In the genomic region with DNA sequence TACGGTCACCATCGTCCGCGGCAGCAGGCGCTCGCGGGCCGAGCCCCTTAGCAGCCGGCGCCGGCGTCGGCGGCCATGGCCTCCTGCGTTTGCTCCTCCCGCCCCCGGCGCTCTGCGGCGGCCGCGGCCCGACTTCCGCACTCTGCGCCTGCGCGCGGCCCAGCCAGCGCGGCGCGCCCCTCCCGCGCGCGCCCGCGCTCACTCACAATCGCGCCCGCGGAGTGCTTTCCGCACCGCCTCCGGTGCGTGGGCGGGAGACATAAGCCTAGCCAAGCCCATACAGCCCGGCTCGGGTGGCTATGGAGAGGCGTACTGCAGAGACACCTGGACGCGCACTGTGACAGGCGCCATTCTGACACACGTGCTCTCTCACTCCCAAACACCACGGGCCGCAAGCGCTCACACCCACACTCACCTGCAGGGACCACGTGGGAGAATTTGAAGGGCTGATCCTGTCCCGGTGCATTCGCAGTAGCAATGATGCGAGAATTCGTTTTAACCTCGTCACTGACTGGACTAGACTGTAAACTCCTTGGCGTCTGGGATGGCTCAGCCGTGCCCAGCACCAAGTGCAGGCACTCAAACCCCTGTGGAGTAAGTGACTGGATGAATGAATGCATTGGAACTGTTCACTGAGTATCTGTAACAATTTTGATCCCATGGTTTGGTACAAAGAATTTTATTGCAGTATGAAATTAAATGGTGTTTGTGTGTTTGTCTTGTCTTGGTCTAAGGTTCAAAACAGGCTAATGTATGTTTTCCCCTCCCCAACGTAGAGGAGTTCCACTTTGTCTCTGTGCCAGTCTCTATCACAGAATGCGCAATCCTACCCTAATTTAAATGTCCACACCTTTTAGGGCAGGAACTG, we compare ENCODE assay signal across 8 cellular contexts. TPM values are rescaled to one million over a fixed set of nuclear protein-coding genes. Genes with fewer than 3 reads are reported as not detected.
DNase-seq lines count a peak whose midpoint lies in the region; ATAC-seq, FAIRE-seq and TF ChIP-seq lines count a peak whose summit lies in the region.

A gene with protein sequence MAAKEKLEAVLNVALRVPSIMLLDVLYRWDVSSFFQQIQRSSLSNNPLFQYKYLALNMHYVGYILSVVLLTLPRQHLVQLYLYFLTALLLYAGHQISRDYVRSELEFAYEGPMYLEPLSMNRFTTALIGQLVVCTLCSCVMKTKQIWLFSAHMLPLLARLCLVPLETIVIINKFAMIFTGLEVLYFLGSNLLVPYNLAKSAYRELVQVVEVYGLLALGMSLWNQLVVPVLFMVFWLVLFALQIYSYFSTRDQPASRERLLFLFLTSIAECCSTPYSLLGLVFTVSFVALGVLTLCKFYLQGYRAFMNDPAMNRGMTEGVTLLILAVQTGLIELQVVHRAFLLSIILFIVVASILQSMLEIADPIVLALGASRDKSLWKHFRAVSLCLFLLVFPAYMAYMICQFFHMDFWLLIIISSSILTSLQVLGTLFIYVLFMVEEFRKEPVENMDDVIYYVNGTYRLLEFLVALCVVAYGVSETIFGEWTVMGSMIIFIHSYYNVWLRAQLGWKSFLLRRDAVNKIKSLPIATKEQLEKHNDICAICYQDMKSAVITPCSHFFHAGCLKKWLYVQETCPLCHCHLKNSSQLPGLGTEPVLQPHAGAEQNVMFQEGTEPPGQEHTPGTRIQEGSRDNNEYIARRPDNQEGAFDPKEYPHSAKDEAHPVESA (minus strand): TSS at position 116 of the 868 bp plus-strand sequence. CDS start 5,936 bp downstream, outside the sequence.

- peaks cover 23 to 38% of the 10 kb centered on the region in 2 donors for H3K4me1 ChIP-seq in adrenal gland (replicated peaks in 1 of 2)
- peaks cover 53% of the 10 kb centered on the region for H3K4me1 ChIP-seq in left ventricle myocardium inferior
- peaks cover 17% of the 10 kb centered on the region for H3K4me1 ChIP-seq in psoas muscle

- DNase-seq in NCI-H1105 (lab: John Stamatoyannopoulos, UW) = peak; percentile 40
- peak; percentile 87 to 93 (median 90) for DNase-seq in T-helper 1 cell
- peak; percentile 83 to 95 (median 86) for DNase-seq in adrenal gland
- DNase-seq in left ventricle myocardium inferior = peak; percentile 88
- peak; percentile 90 for DNase-seq in psoas muscle
- DNase-seq in urothelium cell line (ENCODE audit: low spot score) = peak; percentile 92

- H3K27ac ChIP-seq in adrenal gland (peak within 1 kb of the TSS; percentile 84 to 98 (median 92)), left ventricle myocardium inferior (replicated peaks) (peak within 1 kb of the TSS; percentile 97), psoas muscle (peak within 1 kb of the TSS; percentile 82)

- 3 to 20% (median 10%) methylated on average over 10 to 67 of the region's 67 CpGs for WGBS in adrenal gland, 4 donors
- WGBS in psoas muscle, 3 donors = 3 to 5% (median 5%) methylated on average over 39 to 67 of the region's 67 CpGs

- H3K9me3 ChIP-seq in adrenal gland (replicated peaks in 1 of 3) (no peaks in the 10 kb centered on the region), left ventricle myocardium inferior (replicated peaks) (no peaks in the 10 kb centered on the region), psoas muscle (no peaks in the 10 kb centered on the region)

- intact Hi-C loops in adrenal gland (cut with DNase I) (loop anchor here in 1 of 2 donors (5.0 to 10.0 kb wide), 3 partner anchors 37 to 55 kb away; a partner anchor contains a TSS), left ventricle myocardium inferior (cut with micrococcal nuclease) (loop anchor here (10.0 kb wide), 1 partner anchor 55 kb away; a partner anchor contains a TSS), psoas muscle (cut with DNase I) (loop anchor here (2.0 to 5.0 kb wide), 4 partner anchors 37 to 53 kb away; a partner anchor contains a TSS)

- H3K27me3 ChIP-seq in adrenal gland = no peaks in the 10 kb centered on the region
- H3K27me3 ChIP-seq in left ventricle myocardium inferior (ENCODE audit: low read depth) = no peaks in the 10 kb centered on the region
- H3K27me3 ChIP-seq in psoas muscle (ENCODE audit: insufficient read depth in 3 of 3, low read length in 2 of 3) = no peaks in the 10 kb centered on the region

- H3K4me3 ChIP-seq in GM12875 (ENCODE audit: low read depth, low read length) (peak within 1 kb of the TSS; percentile 68), adrenal gland (peak within 1 kb of the TSS; percentile 19 to 93 (median 84)), left ventricle myocardium inferior (peak within 1 kb of the TSS; percentile 93), psoas muscle (peak within 1 kb of the TSS; percentile 86)

- peak; percentile 84 for ATAC-seq in HG02642 (IDR thresholded peaks at IDR 0.05; ENCODE audit: poor library complexity, unreplicated experiment)
- ATAC-seq in psoas muscle = peak; percentile 85 to 87 (median 86)

- FAIRE-seq in urothelium cell line (lab: Jason Lieb, UNC) = peak; percentile 73

- TF ChIP-seq CTCF in GM12875 (IDR thresholded peaks at IDR 0.05; ENCODE audit: borderline replicate concordance, insufficient read depth, low read depth, low read length) = no peak
- TF ChIP-seq CTCF in adrenal gland (IDR thresholded peaks at IDR 0.05) = no peak
- TF ChIP-seq CTCF in left ventricle myocardium inferior (IDR thresholded peaks at IDR 0.05; ENCODE audit: borderline replicate concordance) = no peak
- TF ChIP-seq CTCF in psoas muscle (IDR thresholded peaks at IDR 0.05) = no peak

- peak in 1 of 2 donors; percentile 46 for TF ChIP-seq POLR2A in adrenal gland (IDR thresholded peaks at IDR 0.05)

- H3K36me3 ChIP-seq in adrenal gland (replicated peaks in 1 of 2) (no peaks in the 10 kb centered on the region), left ventricle myocardium inferior (no peaks in the 10 kb centered on the region), psoas muscle (ENCODE audit: insufficient read depth in 1 of 2, low read depth in 1 of 2) (no peaks in the 10 kb centered on the region)

RNA-seq across cellular contexts. Expression of the gene that starts here (rescaled TPM):
- total RNA-seq in adrenal gland (100 to 1,000 TPM in 3 of 8 donors, 10 to 100 TPM in 5; 65.2 to 138 (median 76.7) TPM), left ventricle myocardium inferior (18.0 TPM), psoas muscle (10 to 100 TPM in 3 of 4 donors, 1 to 10 TPM in 1; 8.8 to 17.8 (median 13.8) TPM)
- polyA plus RNA-seq in adrenal gland (10 to 100 TPM; 20.2 to 72.0 (median 22.5) TPM), psoas muscle (10 to 100 TPM in 2 of 3 donors, 1 to 10 TPM in 1; 6.0 to 13.3 (median 13.2) TPM)

Comparison
In these comparisons a context has a peak if more than half of its experiments do, and no peak if none do; other contexts are left out.
1. Peak in every context shown above with its lines: DNase-seq, ATAC-seq, H3K4me3 ChIP-seq and H3K27ac ChIP-seq.
2. DNase-seq: peak in every context shown above with its lines; median percentile 92 in urothelium cell line; 90 in T-helper 1 cell; 90 in psoas muscle; 88 in left ventricle myocardium inferior; 86 in adrenal gland; 40 in NCI-H1105.